23 cellular contexts compared by ENCODE assay signal in genomic region chr1:21030201-21030600, GRCh38.
"Had no signal": no experiment of that assay in that cellular context is flagged by ENCODE, and none has a peak within 500 bp of the region (broad histone marks: within the 10 kb centered on the region; RNA-seq: fewer than 3 reads in every experiment).

No MANE protein-coding gene starts in this region.

- H3K9me3 ChIP-seq: esophagus muscularis mucosa, gastroesophageal sphincter, heart right ventricle, left lung, lower lobe of right lung, mucosa of descending colon had no signal

- H3K36me3 ChIP-seq: esophagus muscularis mucosa, gastroesophageal sphincter, heart right ventricle, left lung, lower lobe of right lung had no signal

- H3K27me3 ChIP-seq: dorsolateral prefrontal cortex, esophagus muscularis mucosa, foreskin keratinocyte, gastroesophageal sphincter, heart right ventricle, left lung had no signal

- H3K4me1 ChIP-seq: foreskin keratinocyte, left lung, lower lobe of right lung had no signal

- H3K4me3 ChIP-seq: coronary artery, dorsolateral prefrontal cortex, esophagus muscularis mucosa, gastroesophageal sphincter, heart right ventricle, left lung, lower lobe of right lung, mucosa of descending colon had no signal

- H3K27ac ChIP-seq: coronary artery, dorsolateral prefrontal cortex, esophagus muscularis mucosa, foreskin keratinocyte, gastroesophageal sphincter, heart right ventricle, left lung, lower lobe of right lung had no signal

- DNase-seq: dermis blood vessel endothelial cell; dorsolateral prefrontal cortex; effector CD4-positive, alpha-beta T cell; effector memory CD4-positive, alpha-beta T cell; foreskin keratinocyte; head of caudate nucleus; heart right ventricle; hippocampal formation; left cardiac atrium; left lung; left ventricle myocardium superior; lower lobe of right lung; mesenchymal stem cell; mucosa of descending colon had no signal

- H3K4me3 Mint-ChIP-seq: mesothelial cell of epicardium had no signal

- FAIRE-seq: colon, endothelial cell of umbilical vein, frontal cortex, islet of Langerhans, keratinocyte had no signal

- ATAC-seq: foreskin keratinocyte, gastroesophageal sphincter, heart right ventricle, left cardiac atrium, left lung, left ventricle myocardium superior, lower lobe of right lung, mucosa of descending colon had no signal
